ENCODE assay signal across 39 cellular contexts in the genomic region with DNA sequence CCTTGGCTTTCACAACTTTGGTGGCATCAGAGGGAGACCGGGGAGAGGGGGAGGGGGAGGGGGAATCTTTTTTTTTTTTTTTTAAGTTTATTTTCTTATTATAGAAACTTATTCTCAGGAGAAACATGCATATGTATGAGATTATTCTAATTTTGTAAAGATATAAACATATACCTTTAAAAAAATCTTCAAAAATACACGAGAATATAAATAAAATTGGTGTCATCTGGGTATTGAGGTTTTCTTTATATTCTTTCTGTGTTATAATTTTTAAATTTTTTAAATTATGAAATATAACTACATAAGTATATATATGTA.
"Had no signal": no experiment of that assay in that cellular context is flagged by ENCODE, and none has a peak within 500 bp of the region (broad histone marks: within the 10 kb centered on the region; RNA-seq: fewer than 3 reads in every experiment).

No MANE protein-coding gene starts in this region.

- H3K27ac ChIP-seq: ascending aorta, cardiac muscle cell, WERI-Rb-1 had no signal

- H3K9me3 ChIP-seq: ascending aorta had no signal

- H3K4me1 Mint-ChIP-seq: activated CD4-positive, alpha-beta memory T cell treated with anti-CD3 and anti-CD28 coated beads, Interleukin-2, amount 10 ng/mL, durations not matched to agents 7 days and 5 days; activated CD4-positive, alpha-beta T cell treated with anti-CD3 and anti-CD28 coated beads for 36 hours; activated CD4-positive, alpha-beta T cell treated with anti-CD3 and anti-CD28 coated beads, Interleukin-2, amount 10 ng/mL, durations not matched to agents 7 days and 5 days; activated CD8-positive, alpha-beta memory T cell treated with anti-CD3 and anti-CD28 coated beads, Interleukin-2, amount 10 ng/mL, durations not matched to agents 7 days and 5 days; activated naive CD4-positive, alpha-beta T cell treated with anti-CD3 and anti-CD28 coated beads, Interleukin-2, amount 10 ng/mL, durations not matched to agents 7 days and 5 days; activated naive CD4-positive, alpha-beta T cell treated with anti-CD3 and anti-CD28 coated beads, Interleukin-2, amount 50 U/mL, for 24 hours; activated naive CD8-positive, alpha-beta T cell treated with anti-CD3 and anti-CD28 coated beads, Interleukin-2, amount 10 ng/mL, durations not matched to agents 7 days and 5 days; activated naive CD8-positive, alpha-beta T cell treated with anti-CD3 and anti-CD28 coated beads, Interleukin-2, amount 50 U/mL, for 24 hours; brain had no signal

- H3K4me3 Mint-ChIP-seq: activated CD4-positive, alpha-beta memory T cell treated with anti-CD3 and anti-CD28 coated beads, Interleukin-2, amount 10 ng/mL, durations not matched to agents 7 days and 5 days; activated CD4-positive, alpha-beta T cell treated with anti-CD3 and anti-CD28 coated beads for 36 hours; activated CD4-positive, alpha-beta T cell treated with anti-CD3 and anti-CD28 coated beads, Interleukin-2, amount 10 ng/mL, durations not matched to agents 7 days and 5 days; activated CD8-positive, alpha-beta memory T cell treated with anti-CD3 and anti-CD28 coated beads, Interleukin-2, amount 10 ng/mL, durations not matched to agents 7 days and 5 days; activated CD8-positive, alpha-beta T cell treated with anti-CD3 and anti-CD28 coated beads, Interleukin-2, amount 10 ng/mL, durations not matched to agents 7 days and 5 days; activated naive CD4-positive, alpha-beta T cell treated with anti-CD3 and anti-CD28 coated beads, Interleukin-2, amount 10 ng/mL, durations not matched to agents 7 days and 5 days; activated naive CD4-positive, alpha-beta T cell treated with anti-CD3 and anti-CD28 coated beads, Interleukin-2, amount 50 U/mL, for 24 hours; activated naive CD8-positive, alpha-beta T cell; activated naive CD8-positive, alpha-beta T cell treated with anti-CD3 and anti-CD28 coated beads, Interleukin-2, amount 10 ng/mL, durations not matched to agents 7 days and 5 days; activated naive CD8-positive, alpha-beta T cell treated with anti-CD3 and anti-CD28 coated beads, Interleukin-2, amount 50 U/mL, for 24 hours; activated T-cell treated with anti-CD3 and anti-CD28 coated beads, Interleukin-2, amount 50 U/mL, for 24 hours; brain; central memory CD8-positive, alpha-beta T cell; T-helper 1 cell treated with Interleukin-12 subunit alpha and Interleukin-12 subunit beta and Interleukin-4 antibody, amounts not matched to agents 30 μg/mL and 1 μg/mL, for 36 hours; T-helper 2 cell treated with Interferon-gamma antibody and Interleukin-4, amounts not matched to agents 5 μg/mL and 100 μg/mL, for 36 hours; WTC11 had no signal

- ATAC-seq: activated CD4-positive, alpha-beta T cell treated with anti-CD3 and anti-CD28 coated beads for 36 hours; activated CD4-positive, CD25-positive, alpha-beta regulatory T cell treated with anti-CD3 and anti-CD28 coated beads, Interleukin-2, amount 50 U/mL, for 24 hours; activated CD8-positive, alpha-beta memory T cell treated with anti-CD3 and anti-CD28 coated beads, Interleukin-2, amount 10 ng/mL, durations not matched to agents 7 days and 5 days; activated CD8-positive, alpha-beta T cell treated with anti-CD3 and anti-CD28 coated beads, Interleukin-2, amount 10 ng/mL, durations not matched to agents 7 days and 5 days; activated naive CD8-positive, alpha-beta T cell treated with anti-CD3 and anti-CD28 coated beads, Interleukin-2, amount 50 U/mL, for 24 hours; WTC11 had no signal

- H3K27me3 Mint-ChIP-seq: activated CD4-positive, alpha-beta memory T cell treated with anti-CD3 and anti-CD28 coated beads, Interleukin-2, amount 10 ng/mL, durations not matched to agents 7 days and 5 days; activated CD4-positive, alpha-beta T cell treated with anti-CD3 and anti-CD28 coated beads for 36 hours; activated CD4-positive, alpha-beta T cell treated with anti-CD3 and anti-CD28 coated beads, Interleukin-2, amount 10 ng/mL, durations not matched to agents 7 days and 5 days; activated CD8-positive, alpha-beta memory T cell treated with anti-CD3 and anti-CD28 coated beads, Interleukin-2, amount 10 ng/mL, durations not matched to agents 7 days and 5 days; activated naive CD4-positive, alpha-beta T cell treated with anti-CD3 and anti-CD28 coated beads, Interleukin-2, amount 10 ng/mL, durations not matched to agents 7 days and 5 days; activated naive CD4-positive, alpha-beta T cell treated with anti-CD3 and anti-CD28 coated beads, Interleukin-2, amount 50 U/mL, for 24 hours; activated naive CD8-positive, alpha-beta T cell; activated naive CD8-positive, alpha-beta T cell treated with anti-CD3 and anti-CD28 coated beads, Interleukin-2, amount 10 ng/mL, durations not matched to agents 7 days and 5 days; activated naive CD8-positive, alpha-beta T cell treated with anti-CD3 and anti-CD28 coated beads, Interleukin-2, amount 50 U/mL, for 24 hours; activated T-cell treated with anti-CD3 and anti-CD28 coated beads, Interleukin-2, amount 50 U/mL, for 24 hours; brain; central memory CD8-positive, alpha-beta T cell had no signal

- FAIRE-seq: bronchial epithelial cell had no signal

- DNase-seq: activated CD4-positive, alpha-beta memory T cell treated with anti-CD3 and anti-CD28 coated beads, Interleukin-2, amount 10 ng/mL, durations not matched to agents 7 days and 5 days; activated CD4-positive, alpha-beta T cell treated with anti-CD3 and anti-CD28 coated beads for 1 hour; activated CD4-positive, alpha-beta T cell treated with anti-CD3 and anti-CD28 coated beads for 36 hours; activated CD4-positive, alpha-beta T cell treated with anti-CD3 and anti-CD28 coated beads for 48 hours; activated CD4-positive, alpha-beta T cell treated with anti-CD3 and anti-CD28 coated beads, Interleukin-2, amount 10 ng/mL, durations not matched to agents 7 days and 5 days; activated CD4-positive, alpha-beta T cell treated with anti-CD3 and anti-CD28 coated beads, Interleukin-2, amount 50 U/mL, for 48 hours; activated CD4-positive, CD25-positive, alpha-beta regulatory T cell; activated CD8-positive, alpha-beta memory T cell treated with anti-CD3 and anti-CD28 coated beads for 24 hours; activated CD8-positive, alpha-beta memory T cell treated with anti-CD3 and anti-CD28 coated beads, Interleukin-2, amount 10 ng/mL, durations not matched to agents 7 days and 5 days; activated CD8-positive, alpha-beta memory T cell treated with anti-CD3 and anti-CD28 coated beads, Interleukin-2, amount 50 U/mL, for 48 hours; activated CD8-positive, alpha-beta T cell treated with anti-CD3 and anti-CD28 coated beads, Interleukin-2, amount 10 ng/mL, durations not matched to agents 7 days and 5 days; activated effector memory CD4-positive, alpha-beta T cell treated with Interleukin-2 at 50 U/mL for 16 hours; activated gamma-delta T cell; activated naive CD4-positive, alpha-beta T cell treated with anti-CD3 and anti-CD28 coated beads, Interleukin-2, amount 10 ng/mL, durations not matched to agents 7 days and 5 days; activated naive CD4-positive, alpha-beta T cell treated with Interleukin-2 at 50 U/mL for 16 hours; activated naive CD8-positive, alpha-beta T cell treated with anti-CD3 and anti-CD28 coated beads, Interleukin-2, amount 10 ng/mL, durations not matched to agents 7 days and 5 days; activated naive CD8-positive, alpha-beta T cell treated with anti-CD3 and anti-CD28 coated beads, Interleukin-2, amount 50 U/mL, for 24 hours; activated T-cell treated with anti-CD3 and anti-CD28 coated beads, Interleukin-2, amount 50 U/mL, for 24 hours; activated T-cell treated with anti-CD3 and anti-CD28 coated beads, Interleukin-2, amount 50 U/mL, for 48 hours; amygdala; anterior cingulate cortex; caudate nucleus; cerebellar nuclear complex; T-helper 1 cell; T-helper 2 cell; T-helper 9 cell had no signal

- H3K4me3 ChIP-seq: ascending aorta, cardiac muscle cell had no signal

- H3K27me3 ChIP-seq: ascending aorta, cardiac muscle cell had no signal

- H3K27ac Mint-ChIP-seq: activated CD4-positive, alpha-beta memory T cell treated with anti-CD3 and anti-CD28 coated beads, Interleukin-2, amount 10 ng/mL, durations not matched to agents 7 days and 5 days; activated CD4-positive, alpha-beta T cell treated with anti-CD3 and anti-CD28 coated beads for 36 hours; activated CD4-positive, alpha-beta T cell treated with anti-CD3 and anti-CD28 coated beads, Interleukin-2, amount 10 ng/mL, durations not matched to agents 7 days and 5 days; activated CD8-positive, alpha-beta memory T cell treated with anti-CD3 and anti-CD28 coated beads, Interleukin-2, amount 10 ng/mL, durations not matched to agents 7 days and 5 days; activated CD8-positive, alpha-beta T cell treated with anti-CD3 and anti-CD28 coated beads, Interleukin-2, amount 10 ng/mL, durations not matched to agents 7 days and 5 days; activated naive CD4-positive, alpha-beta T cell treated with anti-CD3 and anti-CD28 coated beads, Interleukin-2, amount 10 ng/mL, durations not matched to agents 7 days and 5 days; activated naive CD4-positive, alpha-beta T cell treated with anti-CD3 and anti-CD28 coated beads, Interleukin-2, amount 50 U/mL, for 24 hours; activated naive CD8-positive, alpha-beta T cell; activated naive CD8-positive, alpha-beta T cell treated with anti-CD3 and anti-CD28 coated beads, Interleukin-2, amount 10 ng/mL, durations not matched to agents 7 days and 5 days; activated naive CD8-positive, alpha-beta T cell treated with anti-CD3 and anti-CD28 coated beads, Interleukin-2, amount 50 U/mL, for 24 hours; activated T-cell treated with anti-CD3 and anti-CD28 coated beads, Interleukin-2, amount 50 U/mL, for 24 hours; activated T-helper 2 cell treated with anti-CD3 and anti-CD28 coated beads, Interferon-gamma antibody, Interleukin-2, Interleukin-4, amounts not matched to agents 10 μg/mL and 5 μg/mL and 100 μg/mL, durations not matched to agents 14 hours and 24 hours and 36 hours; T-helper 1 cell treated with Interleukin-12 subunit alpha and Interleukin-12 subunit beta and Interleukin-4 antibody, amounts not matched to agents 30 μg/mL and 1 μg/mL, for 36 hours; T-helper 2 cell treated with Interferon-gamma antibody and Interleukin-4, amounts not matched to agents 5 μg/mL and 100 μg/mL, for 36 hours; WTC11 had no signal

- H3K9me3 Mint-ChIP-seq: activated CD4-positive, alpha-beta memory T cell treated with anti-CD3 and anti-CD28 coated beads, Interleukin-2, amount 10 ng/mL, durations not matched to agents 7 days and 5 days; activated CD4-positive, alpha-beta T cell treated with anti-CD3 and anti-CD28 coated beads, Interleukin-2, amount 10 ng/mL, durations not matched to agents 7 days and 5 days; activated naive CD4-positive, alpha-beta T cell treated with anti-CD3 and anti-CD28 coated beads, Interleukin-2, amount 10 ng/mL, durations not matched to agents 7 days and 5 days; activated naive CD4-positive, alpha-beta T cell treated with anti-CD3 and anti-CD28 coated beads, Interleukin-2, amount 50 U/mL, for 24 hours; activated naive CD8-positive, alpha-beta T cell treated with anti-CD3 and anti-CD28 coated beads, Interleukin-2, amount 10 ng/mL, durations not matched to agents 7 days and 5 days; activated naive CD8-positive, alpha-beta T cell treated with anti-CD3 and anti-CD28 coated beads, Interleukin-2, amount 50 U/mL, for 24 hours; activated T-cell treated with anti-CD3 and anti-CD28 coated beads, Interleukin-2, amount 50 U/mL, for 24 hours; activated T-helper 2 cell treated with anti-CD3 and anti-CD28 coated beads, Interferon-gamma antibody, Interleukin-2, Interleukin-4, amounts not matched to agents 10 μg/mL and 5 μg/mL and 100 μg/mL, durations not matched to agents 14 hours and 24 hours and 36 hours; central memory CD8-positive, alpha-beta T cell; T-helper 1 cell treated with Interleukin-12 subunit alpha and Interleukin-12 subunit beta and Interleukin-4 antibody, amounts not matched to agents 30 μg/mL and 1 μg/mL, for 36 hours had no signal
